Comparison of ENCODE assay signal across 10 cellular contexts in genomic region chr15:42591238-42591936, GRCh38. TPM values are rescaled to one million over a fixed set of nuclear protein-coding genes. Genes with fewer than 3 reads are reported as not detected.
DNase-seq lines count a peak whose midpoint lies in the region; ATAC-seq and TF ChIP-seq lines count a peak whose summit lies in the region.
"Had no signal": no experiment of that assay in that cellular context is flagged by ENCODE, and none has a peak within 500 bp of the region (broad histone marks: within the 10 kb centered on the region; RNA-seq: fewer than 3 reads in every experiment).

No MANE protein-coding gene starts in this region.

- no peaks in the 10 kb centered on the region for H3K9me3 Mint-ChIP-seq in activated CD8-positive, alpha-beta T cell treated with anti-CD3 and anti-CD28 coated beads for 36 hours
- H3K9me3 Mint-ChIP-seq: brain had no signal

- TF ChIP-seq POLR2A in stomach (IDR thresholded peaks at IDR 0.05) (no peak), suprapubic skin (IDR thresholded peaks at IDR 0.05) (no peak)

- intact Hi-C loops in PC-9 (cut with micrococcal nuclease; ENCODE audit: unreplicated experiment), result no loop called here
- intact Hi-C loops in stomach (cut with DNase I; ENCODE audit: low total_unique reads), result no loop called here
- intact Hi-C loops in activated CD8-positive, alpha-beta T cell treated with anti-CD3 and anti-CD28 coated beads for 36 hours (cut with micrococcal nuclease), result no loop called here

- no peak overlapping the region for H2AFZ ChIP-seq in PC-9
- H2AFZ ChIP-seq in fibroblast of lung (ENCODE audit: low read length), result no peak overlapping the region

- H3K4me3 Mint-ChIP-seq in activated CD8-positive, alpha-beta T cell treated with anti-CD3 and anti-CD28 coated beads for 36 hours, result no peak overlapping the region
- H3K4me3 Mint-ChIP-seq: brain had no signal

- no peaks in the 10 kb centered on the region for H4K20me1 ChIP-seq in PC-9 (ENCODE audit: insufficient read depth)
- H4K20me1 ChIP-seq in fibroblast of lung (ENCODE audit: control insufficient read depth, extremely low read depth, insufficient read depth, low read length), result no peaks in the 10 kb centered on the region
- H4K20me1 ChIP-seq: BLaER1 had no signal

- TF ChIP-seq EP300 in stomach (IDR thresholded peaks at IDR 0.05), result no peak
- no peak for TF ChIP-seq EP300 in suprapubic skin (IDR thresholded peaks at IDR 0.05)

- no peak overlapping the region for H3K4me3 ChIP-seq in PC-9
- no peak overlapping the region for H3K4me3 ChIP-seq in fibroblast of lung (replicated peaks in 1 of 4; ENCODE audit: control extremely low read depth in 1 of 4, insufficient read depth in 1 of 4, low read depth in 3 of 4, low read length in 4 of 4)
- H3K4me3 ChIP-seq in stomach, result no peak overlapping the region
- no peak overlapping the region for H3K4me3 ChIP-seq in suprapubic skin
- H3K4me3 ChIP-seq: BLaER1 had no signal

- CTCF ChIA-PET in PC-9 (lab: Charles Lee), result interaction anchor here (0.7 to 1.0 kb wide), 2 partner anchors 16 to 1745 kb away, joined by 3 to 7 read pairs; partner anchors contain the start of gene STARD9
- CTCF ChIA-PET in activated CD8-positive, alpha-beta T cell treated with anti-CD3 and anti-CD28 coated beads for 36 hours (lab: Charles Lee), result interaction anchor here (0.6 to 1.7 kb wide), 5 partner anchors 9 to 60 kb away, joined by 3 to 7 read pairs (median 4); no protein-coding TSS in a partner anchor

- H3K36me3 Mint-ChIP-seq in activated CD8-positive, alpha-beta T cell treated with anti-CD3 and anti-CD28 coated beads for 36 hours (ENCODE audit: low read depth), result peaks cover 3% of the 10 kb centered on the region

- H3K27me3 Mint-ChIP-seq in activated CD8-positive, alpha-beta T cell treated with anti-CD3 and anti-CD28 coated beads for 36 hours, result no peaks in the 10 kb centered on the region
- H3K27me3 Mint-ChIP-seq: brain had no signal

- POLR2A ChIA-PET in PC-9 (lab: Charles Lee; ENCODE audit: unreplicated experiment), result interaction anchor here (0.6 kb wide), 1 partner anchor 321 kb away, joined by 3 read pairs; no protein-coding TSS in a partner anchor
- POLR2A ChIA-PET in activated CD8-positive, alpha-beta T cell treated with anti-CD3 and anti-CD28 coated beads for 36 hours (lab: Charles Lee), result interaction anchor here (1.0 kb wide), 1 partner anchor 16 kb away, joined by 3 read pairs; the partner anchor contains the start of gene STARD9

- no peak overlapping the region for H3K27ac Mint-ChIP-seq in activated CD8-positive, alpha-beta T cell treated with anti-CD3 and anti-CD28 coated beads for 36 hours

- no peaks in the 10 kb centered on the region for H3K9me2 ChIP-seq in PC-9 (ENCODE audit: insufficient read depth)

- ATAC-seq in activated CD8-positive, alpha-beta T cell treated with anti-CD3 and anti-CD28 coated beads for 36 hours, result no peak

- H3K4me2 ChIP-seq in PC-9, result no peak overlapping the region
- H3K4me2 ChIP-seq in fibroblast of lung (ENCODE audit: extremely low read depth, insufficient read depth, low read length), result no peak overlapping the region
- H3K4me2 ChIP-seq: BLaER1 had no signal

- H3K27ac ChIP-seq in PC-9 (no peak overlapping the region), fibroblast of lung (ENCODE audit: insufficient read depth, low read length) (no peak overlapping the region), stomach (no peak overlapping the region), suprapubic skin (no peak overlapping the region), substantia nigra (ENCODE audit: low read depth, low read length, poor library complexity, severe bottlenecking) (no peak overlapping the region)
- H3K27ac ChIP-seq: BLaER1 had no signal

- H3K36me3 ChIP-seq in PC-9 (ENCODE audit: low read depth), result no peaks in the 10 kb centered on the region
- no peaks in the 10 kb centered on the region for H3K36me3 ChIP-seq in fibroblast of lung (ENCODE audit: control insufficient read depth, insufficient read depth, low read length)
- H3K36me3 ChIP-seq in stomach, result peaks cover 0 to 14% (median 0%) of the 10 kb centered on the region in 4 donors
- H3K36me3 ChIP-seq in suprapubic skin, result no peaks in the 10 kb centered on the region

- 77 to 82% (median 80%) methylated on average over 10 of the region's 10 CpGs for WGBS in stomach, 5 donors
- 84% methylated on average over 10 of the region's 10 CpGs for WGBS in suprapubic skin

- BruUV-seq in PC-9 (replicated peaks; lab: Mats Ljungman, UMichigan), result no TSS peak

- H3K27me3 ChIP-seq in PC-9 (ENCODE audit: insufficient read depth, low read depth), result no peaks in the 10 kb centered on the region
- no peaks in the 10 kb centered on the region for H3K27me3 ChIP-seq in fibroblast of lung (ENCODE audit: control insufficient read depth, insufficient read depth, low read length)
- no peaks in the 10 kb centered on the region for H3K27me3 ChIP-seq in stomach
- no peaks in the 10 kb centered on the region for H3K27me3 ChIP-seq in suprapubic skin
- H3K27me3 ChIP-seq: BLaER1 had no signal

- H3K9ac ChIP-seq in fibroblast of lung (ENCODE audit: insufficient read depth, low read length), result no peak overlapping the region
- H3K9ac ChIP-seq: BLaER1 had no signal

- peak; percentile 15 for DNase-seq in NCI-H1694 treated with DMSO at 0.1 percent for 48 hours (lab: John Stamatoyannopoulos, UW)
- no peak for DNase-seq in NCI-H1694 (lab: John Stamatoyannopoulos, UW)
- DNase-seq in PC-9, result peak in 1 of 2 experiments; percentile 49
- DNase-seq in fibroblast of lung (ENCODE audit: low read depth in 2 of 2), result peak; percentile 51 to 67
- no peak for DNase-seq in stomach
- no peak for DNase-seq in suprapubic skin (ENCODE audit: low spot score in 2 of 2)
- DNase-seq in substantia nigra (lab: John Stamatoyannopoulos, UW), result no peak
- no peak for DNase-seq in activated CD8-positive, alpha-beta T cell treated with anti-CD3 and anti-CD28 coated beads for 36 hours

- H3K9me3 ChIP-seq in PC-9 (ENCODE audit: insufficient read depth, low read depth) (no peaks in the 10 kb centered on the region), fibroblast of lung (ENCODE audit: control insufficient read depth, insufficient read depth, low read depth, low read length) (no peaks in the 10 kb centered on the region), stomach (no peaks in the 10 kb centered on the region), suprapubic skin (no peaks in the 10 kb centered on the region)
- H3K9me3 ChIP-seq: BLaER1 had no signal

- no peaks in the 10 kb centered on the region for H3K79me2 ChIP-seq in PC-9 (ENCODE audit: low read depth)
- H3K79me2 ChIP-seq in fibroblast of lung (ENCODE audit: control insufficient read depth, insufficient read depth, low read length), result no peaks in the 10 kb centered on the region

- no peaks in the 10 kb centered on the region for H3K4me1 Mint-ChIP-seq in activated CD8-positive, alpha-beta T cell treated with anti-CD3 and anti-CD28 coated beads for 36 hours (ENCODE audit: low read depth)

- H3K4me1 ChIP-seq in PC-9 (replicated peaks; ENCODE audit: insufficient read depth), result no peaks in the 10 kb centered on the region
- H3K4me1 ChIP-seq in fibroblast of lung (ENCODE audit: control insufficient read depth, extremely low read depth, insufficient read depth, low read length), result peaks cover 2% of the 10 kb centered on the region
- H3K4me1 ChIP-seq in stomach, result peaks cover 0 to 46% (median 23%) of the 10 kb centered on the region in 4 donors
- H3K4me1 ChIP-seq in suprapubic skin, result peaks cover 13% of the 10 kb centered on the region

- H3F3A ChIP-seq in PC-9 (ENCODE audit: insufficient read depth, low read depth), result no peaks in the 10 kb centered on the region

- TF ChIP-seq CTCF in PC-9 (conservative IDR thresholded peaks at IDR 0.05) (peak; percentile 50; the same call in 1 of the 2 replicates), fibroblast of lung (conservative IDR thresholded peaks at IDR 0.05 in 1 of 2, IDR thresholded peaks at IDR 0.05 in 1 of 2; ENCODE audit: low read depth in 1 of 2, low read length in 2 of 2) (peak; percentile 22 to 41), stomach (IDR thresholded peaks at IDR 0.05) (peak in 4 of 7 experiments; percentile 18 to 46 (median 32)), suprapubic skin (IDR thresholded peaks at IDR 0.05) (no peak)
- no peak for TF ChIP-seq CTCF in activated CD8-positive, alpha-beta T cell treated with anti-CD3 and anti-CD28 coated beads for 36 hours (IDR thresholded peaks at IDR 0.05)

RNA-seq across cellular contexts. Expression of gene STARD9, which starts 16.0 kb away (rescaled TPM):
- total RNA-seq in PC-9 (2021) (1.7 and 2.4 TPM in 2 replicates), fibroblast of lung (4.4 and 8.3 TPM in 2 replicates), stomach (10 to 100 TPM in 4 of 5 donors, 1 to 10 TPM in 1; 4.9 to 45.7 (median 19.7) TPM), suprapubic skin (10 to 100 TPM in 1 of 4 donors, 1 to 10 TPM in 3; 5.0 to 24.6 (median 7.6) TPM)
- polyA plus RNA-seq in fibroblast of lung (1.2 and 2.5 TPM in 2 replicates), stomach (1 to 10 TPM; 1.4 to 1.9 (median 1.5) TPM)
- polyA plus RNA-seq in fibroblast of lung (2012), result 0.98 and 2.6 TPM in 2 replicates
- 7.0 and 11.0 TPM in 2 replicates for polyA minus RNA-seq in fibroblast of lung (ENCODE audit: low replicate concordance)
- 1 to 10 TPM; 4.8 to 6.4 TPM for total RNA-seq in activated CD8-positive, alpha-beta T cell treated with anti-CD3 and anti-CD28 coated beads for 36 hours

RNA-seq across cellular contexts. Expression of gene HAUS2, which starts 42.7 kb away (rescaled TPM):
- 17.7 and 23.7 TPM in 2 replicates for total RNA-seq in PC-9 (2021)
- total RNA-seq in fibroblast of lung, result 19.8 and 25.3 TPM in 2 replicates
- polyA plus RNA-seq in fibroblast of lung, result 26.2 and 30.4 TPM in 2 replicates
- 13.6 and 18.3 TPM in 2 replicates for polyA plus RNA-seq in fibroblast of lung (2012)
- 2.0 and 2.6 TPM in 2 replicates for polyA minus RNA-seq in fibroblast of lung (ENCODE audit: low replicate concordance)
- 10 to 100 TPM in 2 of 5 donors, 1 to 10 TPM in 3; 4.9 to 22.0 (median 8.4) TPM for total RNA-seq in stomach
- polyA plus RNA-seq in stomach, result 10 to 100 TPM in 2 of 3 donors, 1 to 10 TPM in 1; 6.3 to 15.9 (median 11.6) TPM
- 10 to 100 TPM; 16.9 to 33.2 (median 19.2) TPM for total RNA-seq in suprapubic skin
- total RNA-seq in activated CD8-positive, alpha-beta T cell treated with anti-CD3 and anti-CD28 coated beads for 36 hours, result 10 to 100 TPM; 45.3 to 48.8 TPM

RNA-seq across cellular contexts. Expression of gene LRRC57, which starts 42.8 kb away (rescaled TPM):
- 22.7 and 23.0 TPM in 2 replicates for total RNA-seq in PC-9 (2021)
- total RNA-seq in fibroblast of lung, result 10.3 and 13.9 TPM in 2 replicates
- polyA plus RNA-seq in fibroblast of lung, result 17.1 and 19.3 TPM in 2 replicates
- polyA plus RNA-seq in fibroblast of lung (2012), result 10.3 and 11.3 TPM in 2 replicates
- 5.5 and 7.4 TPM in 2 replicates for polyA minus RNA-seq in fibroblast of lung (ENCODE audit: low replicate concordance)
- 10 to 100 TPM in 4 of 5 donors, 1 to 10 TPM in 1; 7.5 to 67.9 (median 31.2) TPM for total RNA-seq in stomach
- polyA plus RNA-seq in stomach, result 1 to 10 TPM; 4.7 to 8.2 (median 5.6) TPM
- 10 to 100 TPM; 20.9 to 46.9 (median 31.8) TPM for total RNA-seq in suprapubic skin
- total RNA-seq in activated CD8-positive, alpha-beta T cell treated with anti-CD3 and anti-CD28 coated beads for 36 hours, result 10 to 100 TPM; 13.7 to 15.1 TPM

Comparison
In these comparisons a context has a peak if more than half of its experiments do, and no peak if none do; other contexts are left out.
1. DNase-seq: peak in NCI-H1694 treated with DMSO at 0.1 percent for 48 hours (single experiment) and fibroblast of lung (2 of 2); none in NCI-H1694 (single experiment), stomach (single experiment), suprapubic skin (0 of 2), substantia nigra (0 of 49) and activated CD8-positive, alpha-beta T cell treated with anti-CD3 and anti-CD28 coated beads for 36 hours (single experiment).
2. CTCF ChIP-seq: peak in PC-9 (single experiment), fibroblast of lung (2 of 2) and stomach (4 of 7); none in suprapubic skin (0 of 2) and activated CD8-positive, alpha-beta T cell treated with anti-CD3 and anti-CD28 coated beads for 36 hours (single experiment).